Comparison of ENCODE assay signal across 8 cellular contexts in the genomic region with DNA sequence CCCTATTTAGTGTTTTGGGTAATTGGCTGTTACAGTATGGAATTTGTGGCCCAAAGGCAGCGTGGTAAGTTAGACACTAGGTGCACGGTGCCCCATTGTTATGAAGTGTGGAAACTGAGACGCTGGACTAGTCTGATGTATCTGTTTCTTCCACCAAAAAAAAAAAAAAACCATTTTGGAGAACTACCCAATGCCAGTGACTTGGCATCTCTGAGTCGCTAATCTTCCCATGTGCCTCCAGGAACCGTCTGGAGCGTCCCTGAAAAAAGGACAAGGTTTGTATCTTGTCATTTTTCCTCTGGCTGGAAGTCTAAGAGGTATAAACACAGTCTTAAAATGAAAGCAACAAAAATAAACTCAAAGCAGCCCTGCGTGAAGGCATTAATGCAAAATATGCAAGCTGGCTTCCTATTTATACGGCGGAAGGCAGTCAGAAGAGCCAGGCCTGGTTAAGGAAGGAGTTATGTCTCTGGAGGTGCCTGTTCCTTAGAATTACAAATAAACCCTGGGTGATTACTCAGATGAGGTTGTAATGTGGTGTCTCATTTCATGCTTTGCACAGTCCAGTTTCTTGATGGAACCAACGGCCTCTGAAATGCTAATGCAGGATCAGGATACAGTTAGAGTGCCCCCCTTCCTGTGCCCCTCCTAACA. TPM values are rescaled to one million over a fixed set of nuclear protein-coding genes. Genes with fewer than 3 reads are reported as not detected.
DNase-seq lines count a peak whose midpoint lies in the region; FAIRE-seq and TF ChIP-seq lines count a peak whose summit lies in the region.

No MANE protein-coding gene starts in this region.

- DNase-seq in AG09319 (ENCODE audit: extremely low read depth, low read depth) (peak; percentile 69), MG63 (peak; percentile 54), H1 (ENCODE audit: low read depth in 1 of 2, low spot score in 2 of 2) (no peak), neural crest cell (ENCODE audit: low read depth, low spot score) (no peak), globus pallidus (ENCODE audit: low spot score) (no peak), islet precursor cell (no peak), activated gamma-delta T cell (lab: John Stamatoyannopoulos, UW) (no peak)
- no peak for DNase-seq in activated T-cell treated with anti-CD3 and anti-CD28 coated beads, Interleukin-2, amount 50 U/mL, for 24 hours

- CTCF ChIA-PET in H1 (lab: Charles Lee; ENCODE audit: partially characterized antibody) = interaction anchor here (1.1 to 1.7 kb wide), 3 partner anchors 11 to 24 kb away, joined by 3 to 4 read pairs (median 3); no protein-coding TSS in a partner anchor

- H3K9me3 ChIP-seq in MG63 (no peaks in the 10 kb centered on the region), H1 (ENCODE audit: insufficient read depth in 2 of 2, low read depth in 1 of 2, low read length in 1 of 2) (no peaks in the 10 kb centered on the region)

- peaks cover 32% of the 10 kb centered on the region for H3K79me1 ChIP-seq in H1 (ENCODE audit: low read depth, low read length)

- H2AFZ ChIP-seq in H1 (ENCODE audit: low read length) = no peak overlapping the region

- peaks cover 80% of the 10 kb centered on the region for H3K36me3 ChIP-seq in MG63
- H3K36me3 ChIP-seq in H1 (ENCODE audit: control insufficient read depth in 2 of 4, insufficient read depth in 4 of 4, low read length in 3 of 4) = 0 out of 8 replicates have a peak, but pooled peaks cover 0 to 5% (median 0%) of the 10 kb centered on the region in 4 experiments

- no peak overlapping the region; a peak in 1 of 7 replicates for H3K9ac ChIP-seq in H1 (replicated peaks in 1 of 4; ENCODE audit: extremely low read depth in 1 of 4, low read depth in 3 of 4, low read length in 3 of 4)

- H4K8ac ChIP-seq in H1 (ENCODE audit: extremely low read depth, insufficient read depth, low read length) = no peak overlapping the region

- FAIRE-seq in H1 (lab: Jason Lieb, UNC) = no peak

- POLR2A ChIA-PET in H1 (lab: Charles Lee; ENCODE audit: partially characterized antibody) = interaction anchor here (1.1 to 21.5 kb wide), 6 partner anchors 8 to 51 kb away, joined by 4 to 495 read pairs (median 12); partner anchors contain the start of gene ACTN4

- no peaks in the 10 kb centered on the region for H3K27me3 ChIP-seq in MG63
- H3K27me3 ChIP-seq in H1 (replicated peaks in 1 of 4; ENCODE audit: control insufficient read depth in 3 of 4, extremely low read depth in 1 of 4, insufficient read depth in 3 of 4, low read length in 3 of 4) = no peaks in the 10 kb centered on the region

- H3K9me3 Mint-ChIP-seq in neural crest cell = no peaks in the 10 kb centered on the region
- no peaks in the 10 kb centered on the region for H3K9me3 Mint-ChIP-seq in activated T-cell treated with anti-CD3 and anti-CD28 coated beads, Interleukin-2, amount 50 U/mL, for 24 hours

- H3K36me3 Mint-ChIP-seq in neural crest cell (ENCODE audit: low read depth) = no peaks in the 10 kb centered on the region
- peaks cover 42% of the 10 kb centered on the region for H3K36me3 Mint-ChIP-seq in activated T-cell treated with anti-CD3 and anti-CD28 coated beads, Interleukin-2, amount 50 U/mL, for 24 hours (ENCODE audit: low read depth)

- H3K27ac ChIP-seq in H1 (ENCODE audit: low read depth, low read length) = peak overlapping the region; percentile 84; the same call in 1 of the 2 replicates

- peak in 1 of 2 experiments; percentile 33; a peak in 1 of 3 replicates for TF ChIP-seq POLR2A in H1 (IDR thresholded peaks at IDR 0.05; ENCODE audit: control extremely low read depth in 1 of 2, low read depth in 2 of 2, low read length in 2 of 2)

- H3K27ac Mint-ChIP-seq in neural crest cell (ENCODE audit: unreplicated experiment) = peak overlapping the region; percentile 36
- no peak overlapping the region for H3K27ac Mint-ChIP-seq in activated T-cell treated with anti-CD3 and anti-CD28 coated beads, Interleukin-2, amount 50 U/mL, for 24 hours

- H3K4me1 ChIP-seq in H1 (replicated peaks in 1 of 4; ENCODE audit: control insufficient read depth in 3 of 4, insufficient read depth in 4 of 4, low read length in 3 of 4) = peaks cover 39 to 53% (median 45%) of the 10 kb centered on the region in 4 experiments

- 0 out of 2 replicates have a peak overlapping the region, but pooled peaks have one; percentile 53 for H2BK12ac ChIP-seq in H1 (ENCODE audit: low read depth, low read length)

- peaks cover 4 to 30% of the 10 kb centered on the region in 2 experiments for H4K20me1 ChIP-seq in H1 (replicated peaks in 1 of 2; ENCODE audit: control insufficient read depth in 1 of 2, insufficient read depth in 2 of 2, low read length in 2 of 2)

- no peak overlapping the region for H3K4me3 ChIP-seq in MG63
- H3K4me3 ChIP-seq in H1 (ENCODE audit: extremely low read depth in 1 of 4, insufficient read depth in 2 of 4, low read depth in 3 of 4, low read length in 4 of 4) = no peak overlapping the region

- no peak overlapping the region for H3K23ac ChIP-seq in H1 (ENCODE audit: insufficient read length)

- no peak overlapping the region for H4K91ac ChIP-seq in H1 (replicated peaks; ENCODE audit: insufficient read length, low read length)

- H2BK20ac ChIP-seq in H1 (ENCODE audit: low read length) = peak overlapping the region; percentile 11; the same call in 1 of the 2 replicates

- no peaks in the 10 kb centered on the region; the same call in 1 of the 2 replicates for H3K23me2 ChIP-seq in H1 (ENCODE audit: low read depth, low read length)

- no peak overlapping the region for H3K4ac ChIP-seq in H1 (replicated peaks; ENCODE audit: insufficient read length, low read depth, low read length)

- H2BK5ac ChIP-seq in H1 (ENCODE audit: low read depth, low read length) = 0 out of 2 replicates have a peak overlapping the region, but pooled peaks have one; percentile 96

- no peak overlapping the region for H3K14ac ChIP-seq in H1 (ENCODE audit: insufficient read length)

- H3K4me1 Mint-ChIP-seq in neural crest cell = peaks cover 81% of the 10 kb centered on the region
- peaks cover 81% of the 10 kb centered on the region for H3K4me1 Mint-ChIP-seq in activated T-cell treated with anti-CD3 and anti-CD28 coated beads, Interleukin-2, amount 50 U/mL, for 24 hours (ENCODE audit: low read depth)

- peaks cover 7 to 91% of the 10 kb centered on the region in 2 experiments for H3K79me2 ChIP-seq in H1 (ENCODE audit: control insufficient read depth in 1 of 2, insufficient read depth in 2 of 2, low read length in 2 of 2)

- no peak overlapping the region for H2BK120ac ChIP-seq in H1 (replicated peaks; ENCODE audit: low read depth, low read length)

- H3K27me3 Mint-ChIP-seq in neural crest cell (ENCODE audit: low read depth) = no peaks in the 10 kb centered on the region
- H3K27me3 Mint-ChIP-seq in activated T-cell treated with anti-CD3 and anti-CD28 coated beads, Interleukin-2, amount 50 U/mL, for 24 hours = no peaks in the 10 kb centered on the region

- no peak for TF ChIP-seq RAD21 in H1 (IDR thresholded peaks at IDR 0.05 in 1 of 2, conservative IDR thresholded peaks at IDR 0.05 in 1 of 2; ENCODE audit: low read depth in 2 of 2, low read length in 2 of 2)

- no peak overlapping the region for H4K5ac ChIP-seq in H1 (ENCODE audit: insufficient read length, low read depth, low read length)

- 93% methylated on average over 10 of the region's 10 CpGs; no CpG with 5 or more reads in 1 of the 2 experiments for WGBS in H1 (ENCODE audit: extremely low coverage in 1 of 2, insufficient coverage in 1 of 2, insufficient read length in 1 of 2, insufficient replicate concordance in 2 of 2, low coverage in 1 of 2, low lambda C conversion rate in 2 of 2, missing lambda C conversion rate in 1 of 2), 2 experiments

- H2BK15ac ChIP-seq in H1 (ENCODE audit: low read length) = no peak overlapping the region

- no peak overlapping the region for H3K4me3 Mint-ChIP-seq in neural crest cell
- no peak overlapping the region for H3K4me3 Mint-ChIP-seq in activated T-cell treated with anti-CD3 and anti-CD28 coated beads, Interleukin-2, amount 50 U/mL, for 24 hours

- TF ChIP-seq CTCF in AG09319 (IDR thresholded peaks at IDR 0.05; ENCODE audit: low read depth, low read length) = no peak
- TF ChIP-seq CTCF in H1 (IDR thresholded peaks at IDR 0.05; ENCODE audit: control extremely low read depth in 1 of 3, insufficient read depth in 1 of 3, low read depth in 1 of 3, low read length in 3 of 3) = no peak
- TF ChIP-seq CTCF in neural crest cell (conservative IDR thresholded peaks at IDR 0.05) = no peak

- peak overlapping the region in 1 of 2 experiments; percentile 61; a peak in 1 of 4 replicates for H3K4me2 ChIP-seq in H1 (ENCODE audit: insufficient read depth in 1 of 2, low read depth in 2 of 2, low read length in 2 of 2)

- H3K56ac ChIP-seq in H1 (replicated peaks; ENCODE audit: insufficient read length, low read depth, low read length) = no peak overlapping the region

- no peak overlapping the region; the same call in 1 of the 2 replicates for H2AK5ac ChIP-seq in H1 (ENCODE audit: low read depth, low read length)

- no peak for TF ChIP-seq EP300 in H1 (IDR thresholded peaks at IDR 0.05; ENCODE audit: borderline replicate concordance in 1 of 2, low read depth in 2 of 2, low read length in 2 of 2)

- H3K18ac ChIP-seq in H1 (ENCODE audit: extremely low read depth, low read length) = no peak overlapping the region

RNA-seq across cellular contexts. Expression of gene ACTN4, which starts 20.2 kb away (rescaled TPM):
- total RNA-seq in MG63 (2014; rRNA removed; shearing (Covaris generic); ENCODE audit: low replicate concordance) = 476 and 621 TPM in 2 replicates
- 520 and 530 TPM in 2 replicates for total RNA-seq in H1 (2021; fragmentation: NEBNext Ultra II Directional; extraction: Animal tissue kit (Norgen Biotek cat#: 25700))
- 211 and 281 TPM in 2 replicates for polyA plus RNA-seq in H1 (2011; rRNA removed)
- 223 TPM for polyA plus RNA-seq in H1 (2011; cell fraction: cytosol; rRNA removed)
- polyA plus RNA-seq in H1 (2011; cell fraction: nucleus; rRNA removed) = 1,059 TPM
- 374 to 504 TPM (median 451 TPM) in 4 replicates for polyA plus RNA-seq in H1 (2012, experiment 1 of 2)
- 171 TPM for polyA plus RNA-seq in H1 (2012, experiment 2 of 2)
- 279 TPM for polyA plus RNA-seq in H1 (2013, experiment 1 of 2)
- 254 TPM for polyA plus RNA-seq in H1 (2013, experiment 2 of 2)
- 190 and 202 TPM in 2 replicates for polyA minus RNA-seq in H1 (2011; rRNA and poly(A)+ RNA removed)
- 103 TPM for polyA minus RNA-seq in H1 (2011; cell fraction: cytosol; rRNA and poly(A)+ RNA removed)
- 171 TPM for polyA minus RNA-seq in H1 (2011; cell fraction: nucleus; rRNA and poly(A)+ RNA removed)
- 324 and 335 TPM in 2 replicates for total RNA-seq in neural crest cell

RNA-seq across cellular contexts. Expression of gene EIF3K, which starts 48.7 kb away (rescaled TPM):
- 252 and 669 TPM in 2 replicates for total RNA-seq in MG63 (2014; rRNA removed; shearing (Covaris generic); ENCODE audit: low replicate concordance)
- total RNA-seq in H1 (2021; fragmentation: NEBNext Ultra II Directional; extraction: Animal tissue kit (Norgen Biotek cat#: 25700)) = 329 and 344 TPM in 2 replicates
- 937 and 977 TPM in 2 replicates for polyA plus RNA-seq in H1 (2011; rRNA removed)
- polyA plus RNA-seq in H1 (2011; cell fraction: cytosol; rRNA removed) = 945 TPM
- polyA plus RNA-seq in H1 (2011; cell fraction: nucleus; rRNA removed) = 915 TPM
- polyA plus RNA-seq in H1 (2012, experiment 1 of 2) = 382 to 549 TPM (median 528 TPM) in 4 replicates
- polyA plus RNA-seq in H1 (2012, experiment 2 of 2) = 458 TPM
- polyA plus RNA-seq in H1 (2013, experiment 1 of 2) = 236 TPM
- 236 TPM for polyA plus RNA-seq in H1 (2013, experiment 2 of 2)
- polyA minus RNA-seq in H1 (2011; rRNA and poly(A)+ RNA removed) = 386 and 450 TPM in 2 replicates
- polyA minus RNA-seq in H1 (2011; cell fraction: cytosol; rRNA and poly(A)+ RNA removed) = 188 TPM
- 180 TPM for polyA minus RNA-seq in H1 (2011; cell fraction: nucleus; rRNA and poly(A)+ RNA removed)
- total RNA-seq in neural crest cell = 255 TPM in 2 replicates

RNA-seq across cellular contexts. Expression of gene MAP4K1, which starts 49.9 kb away (rescaled TPM):
- total RNA-seq in MG63 (2014; rRNA removed; shearing (Covaris generic); ENCODE audit: low replicate concordance) = 0.30 TPM in 1 of 2 replicates, not detected in the other
- 10.4 and 14.4 TPM in 2 replicates for total RNA-seq in H1 (2021; fragmentation: NEBNext Ultra II Directional; extraction: Animal tissue kit (Norgen Biotek cat#: 25700))
- polyA plus RNA-seq in H1 (2011; rRNA removed) = 9.0 and 22.0 TPM in 2 replicates
- 8.0 TPM for polyA plus RNA-seq in H1 (2011; cell fraction: cytosol; rRNA removed)
- polyA plus RNA-seq in H1 (2011; cell fraction: nucleus; rRNA removed) = 12.8 TPM
- polyA plus RNA-seq in H1 (2012, experiment 1 of 2) = 9.6 to 16.0 TPM (median 13.8 TPM) in 4 replicates
- polyA plus RNA-seq in H1 (2012, experiment 2 of 2) = 7.3 TPM
- 14.6 TPM for polyA plus RNA-seq in H1 (2013, experiment 1 of 2)
- 11.8 TPM for polyA plus RNA-seq in H1 (2013, experiment 2 of 2)
- 1.1 and 1.6 TPM in 2 replicates for polyA minus RNA-seq in H1 (2011; rRNA and poly(A)+ RNA removed)
- 3.7 TPM for polyA minus RNA-seq in H1 (2011; cell fraction: cytosol; rRNA and poly(A)+ RNA removed)
- polyA minus RNA-seq in H1 (2011; cell fraction: nucleus; rRNA and poly(A)+ RNA removed) = 2.0 TPM
- 1.5 and 3.4 TPM in 2 replicates for total RNA-seq in neural crest cell

Comparison
In these comparisons a context has a peak if more than half of its experiments do, and no peak if none do; other contexts are left out.
1. DNase-seq: peak in AG09319 (single experiment) and MG63 (single experiment); none in H1 (0 of 2), neural crest cell (single experiment), globus pallidus (single experiment), islet precursor cell (single experiment), activated T-cell treated with anti-CD3 and anti-CD28 coated beads, Interleukin-2, amount 50 U/mL, for 24 hours (single experiment) and activated gamma-delta T cell (single experiment).